ENCODE assay signal across 10 cellular contexts in the genomic region with DNA sequence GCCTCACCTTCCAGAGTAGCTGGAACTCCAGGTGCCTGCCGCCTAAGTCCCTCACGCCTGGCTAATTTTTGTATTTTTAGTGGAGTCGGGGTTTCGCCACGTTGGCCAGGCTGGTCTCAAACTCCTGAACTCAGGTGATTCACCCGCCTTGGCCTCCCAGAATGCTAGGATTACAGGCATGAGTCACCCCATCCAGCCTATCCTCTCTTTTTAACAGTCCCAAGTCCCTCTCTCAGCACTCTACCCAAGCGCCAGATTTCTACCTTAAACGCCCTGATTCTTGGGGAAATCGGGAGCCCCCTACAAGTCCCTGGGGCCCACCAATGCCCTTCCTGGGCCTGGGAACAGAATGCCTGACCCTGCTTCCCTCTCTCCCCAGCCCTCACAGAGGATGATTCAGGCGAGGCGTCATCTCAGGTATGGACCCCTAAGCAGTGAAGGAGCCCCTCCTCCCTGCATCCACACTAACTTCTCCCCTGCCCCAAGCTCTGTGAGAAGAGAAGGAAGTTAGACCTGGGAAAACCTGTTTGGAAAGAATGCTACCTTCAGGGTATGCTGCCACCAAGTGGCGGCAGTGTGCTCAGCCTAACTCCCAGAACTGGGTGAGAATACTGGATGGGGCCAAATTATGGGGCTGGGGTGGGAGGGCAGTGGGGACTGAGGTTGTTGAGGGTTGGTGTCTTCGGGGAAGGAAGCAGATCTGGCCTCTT. TPM values are rescaled to one million over a fixed set of nuclear protein-coding genes. Genes with fewer than 3 reads are reported as not detected.
A peak's percentile ranks its signal among the peaks of the same experiment; 100 is the strongest.
DNase-seq lines count a peak whose midpoint lies in the region; ATAC-seq, FAIRE-seq and TF ChIP-seq lines count a peak whose summit lies in the region.
"Had no signal": no experiment of that assay in that cellular context is flagged by ENCODE, and none has a peak within 500 bp of the region (broad histone marks: within the 10 kb centered on the region; RNA-seq: fewer than 3 reads in every experiment).

No MANE protein-coding gene starts in this region.

- no peak overlapping the region for H2AFZ ChIP-seq in GM23248

- H3F3A ChIP-seq in GM23248 (ENCODE audit: insufficient read depth), result no peaks in the 10 kb centered on the region

- intact Hi-C loops in CD14-positive monocyte (cut with micrococcal nuclease), result no loop called here

- no peak overlapping the region for H3K4me3 Mint-ChIP-seq in CD14-positive monocyte
- H3K4me3 Mint-ChIP-seq: brain had no signal

- no peak overlapping the region for H3K9ac ChIP-seq in GM23248

- H3K9me3 ChIP-seq in GM23248 (ENCODE audit: low read depth), result no peaks in the 10 kb centered on the region

- TF ChIP-seq POLR2A in GM12892 (IDR thresholded peaks at IDR 0.05; ENCODE audit: low read depth, low read length), result no peak

- H3K36me3 ChIP-seq in GM23248 (ENCODE audit: low read depth), result no peaks in the 10 kb centered on the region

- no peak overlapping the region for H3K4me3 ChIP-seq in GM23248

- H3K27me3 Mint-ChIP-seq in CD14-positive monocyte (ENCODE audit: low read depth in 3 of 3), result peaks cover 3 to 4% (median 4%) of the 10 kb centered on the region in 3 donors

- in situ Hi-C loops in GM23248 (cut with MboI), result no loop called here

- no peak overlapping the region for H3K4me2 ChIP-seq in GM23248 (ENCODE audit: unreplicated experiment)

- no peaks in the 10 kb centered on the region for H3K4me1 ChIP-seq in GM23248 (ENCODE audit: insufficient read depth)

- peaks cover 0 to 2% (median 0%) of the 10 kb centered on the region in 7 donors for H3K9me3 Mint-ChIP-seq in CD14-positive monocyte
- H3K9me3 Mint-ChIP-seq: brain had no signal

- DNase-seq in CD14-positive monocyte (ENCODE audit: low spot score) (no peak), GM23248 (peak; percentile 48), RCC 7860 (ENCODE audit: low spot score) (peak; percentile 53), iPS-NIHi11 (ENCODE audit: low spot score) (peak; percentile 57), GM12892 (ENCODE audit: insufficient read length) (no peak), NCI-H446 treated with DMSO at 0.1 percent for 48 hours (lab: John Stamatoyannopoulos, UW) (no peak)

- no peaks in the 10 kb centered on the region for H3K36me3 Mint-ChIP-seq in CD14-positive monocyte
- H3K36me3 Mint-ChIP-seq: brain had no signal

- H3K27me3 ChIP-seq in GM23248 (replicated peaks; ENCODE audit: insufficient read depth), result no peaks in the 10 kb centered on the region

- no peak overlapping the region for H3K27ac ChIP-seq in GM23248

- H3K4me1 Mint-ChIP-seq in CD14-positive monocyte, result peaks cover 2% of the 10 kb centered on the region

- no peaks in the 10 kb centered on the region for H3K79me2 ChIP-seq in GM23248 (ENCODE audit: insufficient read depth)

- peak overlapping the region in 1 of 7 donors; percentile 82 for H3K27ac Mint-ChIP-seq in CD14-positive monocyte
- H3K27ac Mint-ChIP-seq: brain had no signal

- ATAC-seq in HG02610 (IDR thresholded peaks at IDR 0.05; ENCODE audit: unreplicated experiment) (no peak), HG03432 (IDR thresholded peaks at IDR 0.05; ENCODE audit: unreplicated experiment) (no peak)

- H3K9me2 ChIP-seq in GM23248 (ENCODE audit: insufficient read depth), result no peaks in the 10 kb centered on the region

- TF ChIP-seq CTCF in CD14-positive monocyte (IDR thresholded peaks at IDR 0.05), result peak; percentile 27

- FAIRE-seq in RCC 7860 (lab: Jason Lieb, UNC), result no peak
- FAIRE-seq in GM12892 (lab: Jason Lieb, UNC), result no peak

- no peaks in the 10 kb centered on the region for H4K20me1 ChIP-seq in GM23248 (ENCODE audit: insufficient read depth)

- 66 to 72% methylated on average over 12 to 13 of the region's 13 CpGs for WGBS in GM23248 (ENCODE audit: low coverage in 1 of 2, low lambda C conversion rate in 2 of 2, missing lambda C conversion rate in 2 of 2), 2 experiments

RNA-seq across cellular contexts. Expression of a gene that starts 20.8 kb away (rescaled TPM):
- polyA plus RNA-seq in CD14-positive monocyte (under 1 TPM in 1 of 2 donors, not detected in 1; 0.14 TPM), GM23248 (2016; fragmentation: Nextera tagmentation; extraction: Ambion mirVana) (0.56 and 1.1 TPM in 2 replicates)
- 0.76 TPM in 1 of 2 replicates, not detected in the other for total RNA-seq in GM23248 (2014; rRNA removed; shearing (Covaris generic))
- 166 TPM for polyA plus RNA-seq in GM12892 (2012; ENCODE audit: missing spikeins)

RNA-seq across cellular contexts. Expression of a gene that starts 26.1 kb away (rescaled TPM):
- polyA plus RNA-seq in CD14-positive monocyte (under 1 TPM in 1 of 2 donors, not detected in 1; 0.07 TPM), GM23248 (2016; fragmentation: Nextera tagmentation; extraction: Ambion mirVana) (0.14 and 0.46 TPM in 2 replicates)
- total RNA-seq in GM23248 (2014; rRNA removed; shearing (Covaris generic)), result 0.54 and 3.3 TPM in 2 replicates
- 0.74 TPM for polyA plus RNA-seq in GM12892 (2012; ENCODE audit: missing spikeins)

RNA-seq across cellular contexts. Expression of a gene that starts 26.2 kb away (rescaled TPM):
- 1 to 10 TPM in 1 of 2 donors, under 1 TPM in 1; 0.57 to 1.2 TPM for polyA plus RNA-seq in CD14-positive monocyte
- 12.0 and 14.4 TPM in 2 replicates for total RNA-seq in GM23248 (2014; rRNA removed; shearing (Covaris generic))
- polyA plus RNA-seq in GM23248 (2016; fragmentation: Nextera tagmentation; extraction: Ambion mirVana), result 19.6 and 20.0 TPM in 2 replicates
- polyA plus RNA-seq in GM12892 (2012; ENCODE audit: missing spikeins), result 12.8 TPM

RNA-seq across cellular contexts. Expression of a gene that starts 38.3 kb away (rescaled TPM):
- polyA plus RNA-seq in CD14-positive monocyte, result 10 to 100 TPM in 1 of 2 donors, 1 to 10 TPM in 1; 8.6 to 13.4 TPM
- 17.3 and 20.1 TPM in 2 replicates for total RNA-seq in GM23248 (2014; rRNA removed; shearing (Covaris generic))
- 10.6 and 12.9 TPM in 2 replicates for polyA plus RNA-seq in GM23248 (2016; fragmentation: Nextera tagmentation; extraction: Ambion mirVana)
- 15.5 TPM for polyA plus RNA-seq in GM12892 (2012; ENCODE audit: missing spikeins)

RNA-seq across cellular contexts. Expression of a gene that starts 55.1 kb away (rescaled TPM):
- polyA plus RNA-seq in CD14-positive monocyte (not detected), GM23248 (2016; fragmentation: Nextera tagmentation; extraction: Ambion mirVana) (not detected in 2 replicates)
- total RNA-seq in GM23248 (2014; rRNA removed; shearing (Covaris generic)), result not detected in 2 replicates
- not detected for polyA plus RNA-seq in GM12892 (2012; ENCODE audit: missing spikeins)
- total RNA-seq: omental fat pad had no signal

Comparison
In these comparisons a context has a peak if more than half of its experiments do, and no peak if none do; other contexts are left out.
1. DNase-seq: peak in GM23248 (single experiment), RCC 7860 (single experiment) and iPS-NIHi11 (single experiment); none in CD14-positive monocyte (single experiment), GM12892 (single experiment) and NCI-H446 treated with DMSO at 0.1 percent for 48 hours (single experiment).